ENCODE assay signal across 19 cellular contexts in the genomic region with DNA sequence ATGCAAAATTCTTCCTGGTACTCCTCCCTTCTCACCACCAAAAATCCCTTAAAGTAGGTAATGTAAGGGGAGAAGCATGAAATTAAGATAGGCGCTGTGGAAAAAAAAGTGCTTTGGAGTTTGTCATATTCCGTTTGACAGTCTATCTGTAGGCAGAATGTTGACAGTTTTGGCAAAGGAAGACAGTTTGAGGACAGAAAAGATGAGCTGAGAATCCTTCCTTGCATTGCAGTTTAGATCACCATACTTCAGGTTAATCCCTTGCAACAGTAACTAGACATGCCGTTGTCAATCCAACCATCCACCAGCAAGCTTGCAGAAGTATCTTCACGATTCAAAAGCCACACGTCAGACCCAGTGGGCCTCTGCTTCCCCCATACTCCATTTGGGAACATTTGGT.
DNase-seq lines count a peak whose midpoint lies in the region; ATAC-seq and TF ChIP-seq lines count a peak whose summit lies in the region.
"Had no signal": no experiment of that assay in that cellular context is flagged by ENCODE, and none has a peak within 500 bp of the region (broad histone marks: within the 10 kb centered on the region; RNA-seq: fewer than 3 reads in every experiment).

No MANE protein-coding gene starts in this region.

- H3K9ac ChIP-seq in IMR-90 (ENCODE audit: low read depth, low read length): no peak overlapping the region
- H3K9ac ChIP-seq in iPS-15b (ENCODE audit: low read depth, low read length): peak overlapping the region; percentile 13
- H3K9ac ChIP-seq: BLaER1 treated with 17β-estradiol and CSF1 and Interleukin-3, amounts not matched to agents 10 nM and 100 nM; GM23248 had no signal

- H3K9me3 Mint-ChIP-seq in stimulated activated effector memory CD8-positive, alpha-beta T cell treated with anti-CD3 and anti-CD28 coated beads, Interleukin-12 subunit alpha, Interleukin-12 subunit beta, amount 100 ng/mL, for 72 hours: no peaks in the 10 kb centered on the region
- H3K9me3 Mint-ChIP-seq: CD4-positive, alpha-beta memory T cell had no signal

- no peak overlapping the region for H2AFZ ChIP-seq in IMR-90 (replicated peaks; ENCODE audit: low read length, poor library complexity)
- H2AFZ ChIP-seq: GM23248 had no signal

- TF ChIP-seq RAD21 in IMR-90 (IDR thresholded peaks at IDR 0.05; ENCODE audit: low read length): no peak

- H2BK20ac ChIP-seq in IMR-90 (ENCODE audit: low read depth, low read length): no peak overlapping the region

- H3K18ac ChIP-seq in IMR-90 (ENCODE audit: low read depth, low read length): no peak overlapping the region

- DNase-seq in activated CD8-positive, alpha-beta memory T cell treated with anti-CD3 and anti-CD28 coated beads for 24 hours: peak; percentile 38
- DNase-seq in activated CD8-positive, alpha-beta memory T cell treated with anti-CD3 and anti-CD28 coated beads, Interleukin-2, amount 50 U/mL, for 4 hours: no peak
- DNase-seq in IMR-90 (no peak), COR-L47 (lab: John Stamatoyannopoulos, UW) (no peak), NCI-H82 treated with DMSO at 0.1 percent for 48 hours (lab: John Stamatoyannopoulos, UW; ENCODE audit: unreplicated experiment) (no peak)
- no peak for DNase-seq in stimulated activated effector memory CD8-positive, alpha-beta T cell treated with anti-CD3 and anti-CD28 coated beads, Interleukin-12 subunit alpha, Interleukin-12 subunit beta, amount 100 ng/mL, for 72 hours (ENCODE audit: low spot score in 2 of 2)
- DNase-seq: 8988T; ACHN; AML-193; BE2C; Caco-2; CD4-positive, alpha-beta memory T cell; DMS153; DND-41; H7 had no signal

- no CpG with 5 or more reads among the region's 5 CpGs for WGBS in IMR-90 (ENCODE audit: extremely low coverage in 2 of 2, insufficient read length in 1 of 2), 2 experiments

- no peaks in the 10 kb centered on the region for H3K9me1 ChIP-seq in IMR-90 (ENCODE audit: insufficient read depth, low read length)

- H3K4me3 Mint-ChIP-seq in stimulated activated effector memory CD8-positive, alpha-beta T cell treated with anti-CD3 and anti-CD28 coated beads, Interleukin-12 subunit alpha, Interleukin-12 subunit beta, amount 100 ng/mL, for 72 hours: no peak overlapping the region
- H3K4me3 Mint-ChIP-seq: CD4-positive, alpha-beta memory T cell had no signal

- H3K4me1 Mint-ChIP-seq in stimulated activated effector memory CD8-positive, alpha-beta T cell treated with anti-CD3 and anti-CD28 coated beads, Interleukin-12 subunit alpha, Interleukin-12 subunit beta, amount 100 ng/mL, for 72 hours: no peaks in the 10 kb centered on the region
- H3K4me1 Mint-ChIP-seq: CD4-positive, alpha-beta memory T cell had no signal

- H3K56ac ChIP-seq in IMR-90 (ENCODE audit: extremely low read depth, insufficient read depth, low read length): peak overlapping the region; percentile 1; the same call in 1 of the 2 replicates

- H3K27ac Mint-ChIP-seq in stimulated activated effector memory CD8-positive, alpha-beta T cell treated with anti-CD3 and anti-CD28 coated beads, Interleukin-12 subunit alpha, Interleukin-12 subunit beta, amount 100 ng/mL, for 72 hours: peak overlapping the region; percentile 34
- H3K27ac Mint-ChIP-seq: CD4-positive, alpha-beta memory T cell had no signal

- peak overlapping the region; percentile 37; the same call in 1 of the 2 replicates for H3K14ac ChIP-seq in IMR-90 (replicated peaks; ENCODE audit: low read depth, low read length)

- no peak overlapping the region for H3K4me2 ChIP-seq in IMR-90 (ENCODE audit: low read depth, low read length)
- H3K4me2 ChIP-seq: A549; BLaER1 treated with 17β-estradiol and CSF1 and Interleukin-3, amounts not matched to agents 10 nM and 100 nM had no signal

- H3K4ac ChIP-seq in IMR-90 (ENCODE audit: low read depth, low read length): no peak overlapping the region

- intact Hi-C loops in IMR-90 (cut with micrococcal nuclease): no loop called here

- no TSS peak for BruUV-seq in IMR-90 (replicated peaks; lab: Mats Ljungman, UMichigan)

- H3K36me3 Mint-ChIP-seq in stimulated activated effector memory CD8-positive, alpha-beta T cell treated with anti-CD3 and anti-CD28 coated beads, Interleukin-12 subunit alpha, Interleukin-12 subunit beta, amount 100 ng/mL, for 72 hours: no peaks in the 10 kb centered on the region
- H3K36me3 Mint-ChIP-seq: CD4-positive, alpha-beta memory T cell had no signal

- H3K4me1 ChIP-seq in IMR-90 (ENCODE audit: control insufficient read depth, insufficient read depth, low read length): peaks cover 5% of the 10 kb centered on the region
- peaks cover under 1% of the 10 kb centered on the region for H3K4me1 ChIP-seq in iPS-15b (ENCODE audit: control insufficient read depth, insufficient read depth, low read length)
- H3K4me1 ChIP-seq: A549, BE2C, Caco-2 had no signal

- H3K27ac ChIP-seq in IMR-90 (ENCODE audit: insufficient read depth, low read length): no peak overlapping the region
- H3K27ac ChIP-seq: A549, GM23248 had no signal

- H4K91ac ChIP-seq in IMR-90 (ENCODE audit: insufficient read depth, low read depth, low read length): no peak overlapping the region

- H4K20me1 ChIP-seq in IMR-90 (ENCODE audit: insufficient read depth, low read length): no peaks in the 10 kb centered on the region
- H4K20me1 ChIP-seq: BLaER1 treated with 17β-estradiol and CSF1 and Interleukin-3, amounts not matched to agents 10 nM and 100 nM had no signal

- POLR2A ChIA-PET in IMR-90 (lab: Charles Lee; ENCODE audit: unreplicated experiment): no interaction called here

- dilution Hi-C loops in IMR-90 (cut with HindIII; ENCODE audit: low sequenced_read_pairs, unreplicated experiment): no loop called here

- in situ Hi-C loops in IMR-90 (cut with MboI; ENCODE audit: low sequenced_read_pairs): no loop called here

- TF ChIP-seq POLR2A in IMR-90 (IDR thresholded peaks at IDR 0.05; ENCODE audit: low read depth, low read length): no peak

- 0 out of 2 replicates have a peak overlapping the region, but pooled peaks have one; percentile 33 for H3K23ac ChIP-seq in IMR-90 (ENCODE audit: low read depth, low read length)

- no peak for TF ChIP-seq CTCF in IMR-90 (conservative IDR thresholded peaks at IDR 0.05; ENCODE audit: low read depth, low read length)

- H2AK5ac ChIP-seq in IMR-90 (ENCODE audit: low read depth, low read length): peak overlapping the region; percentile 52; the same call in 1 of the 2 replicates

- H3K27me3 ChIP-seq in IMR-90 (ENCODE audit: control insufficient read depth, insufficient read depth, low read length): no peaks in the 10 kb centered on the region
- H3K27me3 ChIP-seq in iPS-15b (ENCODE audit: control insufficient read depth, insufficient read depth, low read length): no peaks in the 10 kb centered on the region
- H3K27me3 ChIP-seq: BE2C; BLaER1 treated with 17β-estradiol and CSF1 and Interleukin-3, amounts not matched to agents 10 nM and 100 nM had no signal

- H3K36me3 ChIP-seq in IMR-90 (ENCODE audit: control insufficient read depth, insufficient read depth, low read length) (no peaks in the 10 kb centered on the region), iPS-15b (ENCODE audit: control insufficient read depth, insufficient read depth, low read length) (no peaks in the 10 kb centered on the region)
- H3K36me3 ChIP-seq: BE2C had no signal

- no peak overlapping the region for H4K5ac ChIP-seq in IMR-90 (ENCODE audit: low read depth, low read length)

- CTCF ChIA-PET in IMR-90 (lab: Yijun Ruan, JAX): no interaction called here

- no peaks in the 10 kb centered on the region for H3K79me1 ChIP-seq in IMR-90 (ENCODE audit: low read depth in 1 of 2, low read length in 2 of 2)

- no peak overlapping the region for H4K8ac ChIP-seq in IMR-90 (ENCODE audit: low read depth in 2 of 2, low read length in 2 of 2)

- no peak overlapping the region for H2BK15ac ChIP-seq in IMR-90 (ENCODE audit: low read depth, low read length)

- H3K4me3 ChIP-seq in IMR-90 (ENCODE audit: insufficient read depth, low read depth, low read length): no peak overlapping the region
- no peak overlapping the region for H3K4me3 ChIP-seq in iPS-15b (ENCODE audit: low read depth, low read length)
- H3K4me3 ChIP-seq: A549; BLaER1 treated with 17β-estradiol and CSF1 and Interleukin-3, amounts not matched to agents 10 nM and 100 nM; GM23248 had no signal

- H2BK5ac ChIP-seq in IMR-90 (ENCODE audit: low read depth, low read length, poor library complexity, severe bottlenecking): no peak overlapping the region

- ATAC-seq in IMR-90 (ENCODE audit: low read depth): no peak
- no peak for ATAC-seq in stimulated activated effector memory CD8-positive, alpha-beta T cell treated with anti-CD3 and anti-CD28 coated beads, Interleukin-12 subunit alpha, Interleukin-12 subunit beta, amount 100 ng/mL, for 72 hours
- ATAC-seq: A549 had no signal

- H2AK9ac ChIP-seq in IMR-90 (replicated peaks; ENCODE audit: low read depth, low read length, poor library complexity): no peak overlapping the region

- no peaks in the 10 kb centered on the region for H3K9me3 ChIP-seq in IMR-90 (ENCODE audit: control insufficient read depth, insufficient read depth, low read length)
- H3K9me3 ChIP-seq in iPS-15b (ENCODE audit: control insufficient read depth, insufficient read depth, low read length): no peaks in the 10 kb centered on the region
- H3K9me3 ChIP-seq: A549, BE2C, Caco-2 had no signal

- no peak overlapping the region for H2BK120ac ChIP-seq in IMR-90 (ENCODE audit: low read depth, low read length)

TF ChIP-seq in IMR-90, 13 proteins besides CTCF, POLR2A, EP300 and RAD21:
- TF ChIP-seq MAZ (IDR thresholded peaks at IDR 0.05; ENCODE audit: borderline replicate concordance, low read depth, low read length): no peak
- TF ChIP-seq FOS (IDR thresholded peaks at IDR 0.05; ENCODE audit: low read depth, low read length): no peak
TF ChIP-seq in IMR-90: peak in this region for 0.
